11 cellular contexts compared by ENCODE assay signal in the genomic region with DNA sequence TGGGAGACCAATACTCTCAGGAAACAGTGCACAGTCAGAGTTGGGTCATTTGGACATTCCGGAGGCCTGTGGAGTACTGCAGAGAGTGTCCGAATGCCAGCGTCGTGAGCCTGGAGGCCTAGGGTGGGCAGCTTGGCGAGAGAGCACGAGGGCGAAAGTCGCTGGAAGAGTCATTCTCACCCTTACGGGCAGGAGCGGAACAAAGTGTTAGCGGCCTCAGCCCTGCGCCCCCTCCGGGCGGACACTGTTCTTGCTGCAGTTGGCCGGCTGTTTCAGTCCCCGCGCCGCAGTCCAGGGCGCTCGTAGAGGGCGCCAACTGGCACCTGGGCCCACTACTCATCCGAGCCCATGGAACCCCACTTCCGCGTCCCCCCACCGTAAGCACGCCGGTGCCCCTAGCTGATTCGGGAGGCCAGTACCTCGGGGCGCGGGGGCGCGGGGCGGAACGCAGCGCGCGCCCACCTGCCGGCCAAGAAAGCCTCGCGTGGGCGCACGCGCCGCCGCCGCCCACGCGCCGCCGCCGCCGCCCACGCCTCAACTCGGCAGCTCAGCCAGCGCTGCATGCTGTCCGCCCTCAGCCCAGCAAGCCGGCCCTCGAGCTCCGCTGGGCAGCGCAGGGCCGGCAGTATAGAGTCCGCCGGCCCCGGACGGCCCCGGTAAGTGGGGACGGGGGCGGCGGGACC.
DNase-seq lines count a peak whose midpoint lies in the region; ATAC-seq and TF ChIP-seq lines count a peak whose summit lies in the region.
"Had no signal": no experiment of that assay in that cellular context is flagged by ENCODE, and none has a peak within 500 bp of the region (broad histone marks: within the 10 kb centered on the region; RNA-seq: fewer than 3 reads in every experiment).

No MANE protein-coding gene starts in this region.

- DNase-seq in Right ventricle myocardium superior, result peak; percentile 48
- DNase-seq in cardiac septum (ENCODE audit: low spot score), result no peak
- DNase-seq in dorsolateral prefrontal cortex, result peak in 2 of 10 donors; percentile 15 to 49
- no peak for DNase-seq in kidney epithelial cell (ENCODE audit: low read depth)
- DNase-seq in upper lobe of left lung, result peak in 1 of 2 donors; percentile 75
- DNase-seq in uterus, result no peak
- DNase-seq in NCI-H2081 (lab: John Stamatoyannopoulos, UW), result no peak
- DNase-seq: activated CD8-positive, alpha-beta memory T cell treated with anti-CD3 and anti-CD28 coated beads for 24 hours; PC-3 had no signal

- H3K27ac ChIP-seq in dorsolateral prefrontal cortex (no peak overlapping the region), upper lobe of left lung (no peak overlapping the region), uterus (no peak overlapping the region)
- H3K27ac ChIP-seq: epithelial cell of prostate had no signal

- intact Hi-C loops in Right ventricle myocardium superior (cut with DNase I), result no loop called here
- intact Hi-C loops in cardiac septum (cut with DNase I), result no loop called here
- intact Hi-C loops in dorsolateral prefrontal cortex (cut with DNase I), result no loop called here
- intact Hi-C loops in uterus (cut with DNase I; ENCODE audit: low total_unique reads), result no loop called here

- H3K4me1 ChIP-seq in upper lobe of left lung (peaks cover 0 to 10% (median 4%) of the 10 kb centered on the region in 4 donors), uterus (peaks cover 0 to 6% of the 10 kb centered on the region in 2 donors)

- H3K36me3 ChIP-seq in kidney epithelial cell (ENCODE audit: control insufficient read depth, insufficient read depth, low read length) (no peaks in the 10 kb centered on the region), upper lobe of left lung (no peaks in the 10 kb centered on the region), uterus (no peaks in the 10 kb centered on the region)

- 21% methylated on average over 36 of the region's 70 CpGs; no CpG with 5 or more reads in 1 of the 2 donors for WGBS in upper lobe of left lung, 2 donors

- no peak for TF ChIP-seq EP300 in upper lobe of left lung (IDR thresholded peaks at IDR 0.05)

- peaks cover 0 to 39% (median 4%) of the 10 kb centered on the region in 45 donors for H3K27me3 ChIP-seq in dorsolateral prefrontal cortex
- peaks cover 15% of the 10 kb centered on the region for H3K27me3 ChIP-seq in kidney epithelial cell (ENCODE audit: control insufficient read depth, insufficient read depth, low read length)
- peaks cover 0 to 11% (median 6%) of the 10 kb centered on the region in 4 donors for H3K27me3 ChIP-seq in upper lobe of left lung
- no peaks in the 10 kb centered on the region for H3K27me3 ChIP-seq in uterus

- H3K4me3 ChIP-seq in dorsolateral prefrontal cortex, result peak overlapping the region in 51 of 59 donors; percentile 5 to 55 (median 39)
- H3K4me3 ChIP-seq in kidney epithelial cell (ENCODE audit: low read depth, low read length), result no peak overlapping the region
- peak overlapping the region in 3 of 4 donors; percentile 7 to 23 (median 21) for H3K4me3 ChIP-seq in upper lobe of left lung
- no peak overlapping the region for H3K4me3 ChIP-seq in uterus

- ATAC-seq in Right ventricle myocardium superior (ENCODE audit: poor library complexity) (peak; percentile 68), upper lobe of left lung (ENCODE audit: low FRiP score in 2 of 2) (peak in 1 of 2 donors; percentile 43), GM18861 (IDR thresholded peaks at IDR 0.05; ENCODE audit: unreplicated experiment) (no peak)
- ATAC-seq: PC-3 had no signal

- H3K9me3 ChIP-seq in upper lobe of left lung (peaks cover 0 to 8% (median 0%) of the 10 kb centered on the region in 4 donors), uterus (no peaks in the 10 kb centered on the region)

- TF ChIP-seq POLR2A in upper lobe of left lung (IDR thresholded peaks at IDR 0.05) (no peak), uterus (IDR thresholded peaks at IDR 0.05) (no peak)

- TF ChIP-seq CTCF in dorsolateral prefrontal cortex (IDR thresholded peaks at IDR 0.05 in 54 of 56, conservative IDR thresholded peaks at IDR 0.05 in 2 of 56; ENCODE audit: low read depth in 1 of 56, partially characterized antibody in 56 of 56) (peak in 26 of 56 donors; percentile 7 to 40 (median 26)), kidney epithelial cell (IDR thresholded peaks at IDR 0.05; ENCODE audit: insufficient read depth, low read length, poor library complexity, severe bottlenecking) (peak; percentile 44), upper lobe of left lung (IDR thresholded peaks at IDR 0.05) (peak in 2 of 6 experiments; percentile 14 to 29), uterus (IDR thresholded peaks at IDR 0.05) (no peak)

Comparison
In these comparisons a context has a peak if more than half of its experiments do, and no peak if none do; other contexts are left out.
1. H3K4me3 ChIP-seq: peak in dorsolateral prefrontal cortex (51 of 59) and upper lobe of left lung (3 of 4); none in kidney epithelial cell (single experiment) and uterus (0 of 2).